Comparison of ENCODE assay signal across 8 cellular contexts in the genomic region with DNA sequence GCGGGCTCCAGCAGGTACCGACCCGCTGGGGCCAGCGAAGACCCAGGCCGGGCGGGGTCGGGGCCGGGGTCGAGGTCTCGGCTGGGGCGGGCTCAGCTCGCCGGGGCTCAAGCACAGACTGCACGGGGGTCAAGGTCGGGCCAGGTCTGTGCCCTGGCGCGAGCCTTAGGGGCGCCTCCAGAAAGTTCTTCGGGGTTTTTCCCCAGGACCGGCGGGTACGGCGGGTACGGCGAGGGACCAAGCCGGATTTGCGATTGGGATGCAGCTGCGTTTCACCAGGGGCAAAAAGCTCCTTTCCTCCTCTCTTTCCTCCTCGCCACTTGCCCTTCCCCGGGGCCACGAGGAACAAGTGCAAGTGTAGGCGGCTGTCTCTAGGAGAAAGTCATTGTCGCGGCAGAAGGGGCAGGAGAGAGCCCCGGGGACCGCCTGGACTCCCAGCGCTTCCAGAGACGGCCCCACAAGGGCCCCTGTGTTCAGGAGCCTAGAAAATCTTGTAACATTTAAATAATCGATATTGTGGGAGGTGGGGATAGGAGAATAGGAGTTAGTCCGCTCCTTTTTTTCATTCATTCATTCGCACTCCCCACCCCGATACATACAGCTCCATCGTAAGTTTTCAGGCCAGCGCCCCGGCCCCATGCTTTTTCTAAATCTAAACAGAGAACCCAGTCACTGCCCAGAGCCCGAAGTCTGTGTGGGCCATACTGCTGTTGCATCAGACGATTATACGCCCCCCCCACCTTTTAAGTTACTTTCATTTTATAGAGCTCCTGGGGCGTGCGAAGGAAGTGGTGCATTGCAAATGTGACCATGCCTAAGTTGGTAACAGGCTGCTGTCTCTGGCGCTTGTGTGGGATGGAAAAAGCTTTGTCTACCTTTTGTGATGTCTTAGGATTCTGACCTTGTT. TPM values are rescaled to one million over a fixed set of nuclear protein-coding genes. Genes with fewer than 3 reads are reported as not detected.
DNase-seq lines count a peak whose midpoint lies in the region; ATAC-seq and TF ChIP-seq lines count a peak whose summit lies in the region.

No MANE protein-coding gene starts in this region.

- peaks cover 36 to 58% of the 10 kb centered on the region in 2 experiments for H3K4me1 ChIP-seq in HCT116 (ENCODE audit: control insufficient read depth in 1 of 2, insufficient read depth in 2 of 2, low read length in 2 of 2)
- peaks cover 24% of the 10 kb centered on the region; the same call in 1 of the 2 replicates for H3K4me1 ChIP-seq in iPS-20b (ENCODE audit: insufficient read depth, low read length)

- TF ChIP-seq RAD21 in HCT116 (IDR thresholded peaks at IDR 0.05; ENCODE audit: low read depth) = no peak

- no peak for TF ChIP-seq POLR2A in HCT116 (IDR thresholded peaks at IDR 0.05; ENCODE audit: borderline replicate concordance, extremely low read depth, insufficient read depth, insufficient read length)

- peaks cover 50% of the 10 kb centered on the region for H3K79me2 ChIP-seq in HCT116 (ENCODE audit: insufficient read depth, low read length)

- no peaks in the 10 kb centered on the region for H3K27me3 ChIP-seq in HCT116 (ENCODE audit: insufficient read depth, low read length)
- H3K27me3 ChIP-seq in iPS-20b (ENCODE audit: insufficient read depth, low read length) = peaks cover 40% of the 10 kb centered on the region; the same call in 1 of the 2 replicates

- TF ChIP-seq CTCF in GM10248 (IDR thresholded peaks at IDR 0.05; ENCODE audit: control extremely low read depth, extremely low read depth, low read depth, missing control alignments) (no peak), HCT116 (IDR thresholded peaks at IDR 0.05 in 2 of 3, conservative IDR thresholded peaks at IDR 0.05 in 1 of 3; ENCODE audit: borderline replicate concordance in 1 of 3, insufficient read depth in 1 of 3, low read depth in 2 of 3, low read length in 2 of 3) (no peak)

- H3K27ac ChIP-seq in HCT116 (ENCODE audit: low read depth, low read length) (peak overlapping the region; percentile 87), iPS-20b (ENCODE audit: low read length) (peak overlapping the region; percentile 24)

- peak overlapping the region; percentile 86 for H3K4me2 ChIP-seq in HCT116 (ENCODE audit: low read length)

- H4K20me1 ChIP-seq in HCT116 (ENCODE audit: insufficient read depth) = peaks cover 13% of the 10 kb centered on the region; the same call in 1 of the 2 replicates

- no peaks in the 10 kb centered on the region for H3K9me2 ChIP-seq in HCT116 (ENCODE audit: insufficient read depth)

- H3K9ac ChIP-seq in HCT116 (ENCODE audit: low read length) = peak overlapping the region; percentile 92
- peak overlapping the region; percentile 95 for H3K9ac ChIP-seq in iPS-20b (ENCODE audit: low read depth, low read length)

- no peak overlapping the region for H2AFZ ChIP-seq in HCT116 (ENCODE audit: low read depth, low read length, poor library complexity, severe bottlenecking)

- peak; percentile 62 for DNase-seq in GM10248 (ENCODE audit: extremely low spot score)
- no peak for DNase-seq in HCT116 (ENCODE audit: low read depth, low spot score)
- DNase-seq in NAMALWA (ENCODE audit: low spot score) = peak; percentile 95
- DNase-seq in SW 1271 (lab: John Stamatoyannopoulos, UW) = peak; percentile 12 to 58
- peak; percentile 47 for DNase-seq in amniotic stem cell (lab: John Stamatoyannopoulos, UW)
- peak; percentile 50 to 63 (median 57) for DNase-seq in stimulated activated CD4-positive, alpha-beta T cell treated with anti-CD3 and anti-CD28 coated beads, Interleukin-12 subunit alpha, Interleukin-12 subunit beta, amount 100 ng/mL, for 48 hours (ENCODE audit: low read depth in 2 of 3, low spot score in 1 of 3)
- no peak for DNase-seq in T1000 (lab: John Stamatoyannopoulos, UW)

- intact Hi-C loops in HCT116 (cut with micrococcal nuclease) = no loop called here

- RAD21 ChIA-PET in HCT116 (lab: Charles Lee; ENCODE audit: low non-redundant PET in 1 of 2, low total read pairs in 2 of 2, uncharacterized antibody in 2 of 2, unreplicated experiment in 2 of 2) = no interaction called here

- H3K4me3 ChIP-seq in HCT116 (replicated peaks in 1 of 2; ENCODE audit: low read depth in 1 of 2, low read length in 2 of 2) (peak overlapping the region; percentile 80 to 82), iPS-20b (ENCODE audit: low read length) (peak overlapping the region; percentile 95)

- H3K9me3 ChIP-seq in HCT116 (ENCODE audit: control insufficient read depth in 1 of 2, insufficient read depth in 1 of 2, low read depth in 1 of 2, low read length in 2 of 2) (no peaks in the 10 kb centered on the region), iPS-20b (ENCODE audit: insufficient read depth, low read depth, low read length) (no peaks in the 10 kb centered on the region)

- ATAC-seq in HCT116 = peak; percentile 28

- BruUV-seq in HCT116 (replicated peaks; lab: Mats Ljungman, UMichigan) = no TSS peak

- CTCF ChIA-PET in GM10248 (lab: Yijun Ruan, JAX) = interaction anchor here (0.9 to 6.2 kb wide), 10 partner anchors 15 to 65 kb away, joined by 3 to 34 read pairs (median 4); no protein-coding TSS in a partner anchor
- CTCF ChIA-PET in HCT116 (lab: Charles Lee) = interaction anchor here (1.0 kb wide), 1 partner anchor 63 kb away, joined by 3 read pairs; no protein-coding TSS in a partner anchor

- POLR2A ChIA-PET in GM10248 (lab: Yijun Ruan, JAX) = interaction anchor here (0.5 to 4.0 kb wide), 37 partner anchors 9 to 87 kb away, joined by 3 to 47 read pairs (median 6); no protein-coding TSS in a partner anchor
- POLR2A ChIA-PET in HCT116 (lab: Charles Lee) = interaction anchor here (0.7 to 3.3 kb wide), 32 partner anchors 8 to 649 kb away, joined by 3 to 36 read pairs (median 5); no protein-coding TSS in a partner anchor

- H3K36me3 ChIP-seq in HCT116 (ENCODE audit: control insufficient read depth in 1 of 2, insufficient read depth in 2 of 2, low read length in 2 of 2) (peaks cover 11 to 20% of the 10 kb centered on the region in 2 experiments; a peak in 3 of 4 replicates), iPS-20b (ENCODE audit: insufficient read depth, low read depth, low read length) (peaks cover 37% of the 10 kb centered on the region)

TF ChIP-seq in HCT116, 20 proteins besides CTCF, POLR2A, EP300 and RAD21:
- no peak for TF ChIP-seq EZH2 (IDR thresholded peaks at IDR 0.05)
- TF ChIP-seq POLR2AphosphoS5 (IDR thresholded peaks at IDR 0.05; ENCODE audit: low read depth, low read length) = peak; percentile 48

RNA-seq across cellular contexts. Expression of a gene that starts 0.7 kb away (rescaled TPM):
- total RNA-seq in HCT116 (2021; ENCODE audit: unreplicated experiment) = 66.7 TPM
- polyA plus RNA-seq in HCT116 (2012) = 29.9 and 33.4 TPM in 2 replicates

Comparison
In these comparisons a context has a peak if more than half of its experiments do, and no peak if none do; other contexts are left out.
1. DNase-seq: peak in GM10248 (single experiment), NAMALWA (single experiment), SW 1271 (2 of 2), amniotic stem cell (single experiment) and stimulated activated CD4-positive, alpha-beta T cell treated with anti-CD3 and anti-CD28 coated beads, Interleukin-12 subunit alpha, Interleukin-12 subunit beta, amount 100 ng/mL, for 48 hours (3 of 3); none in HCT116 (single experiment) and T1000 (single experiment).